In the genomic region with DNA sequence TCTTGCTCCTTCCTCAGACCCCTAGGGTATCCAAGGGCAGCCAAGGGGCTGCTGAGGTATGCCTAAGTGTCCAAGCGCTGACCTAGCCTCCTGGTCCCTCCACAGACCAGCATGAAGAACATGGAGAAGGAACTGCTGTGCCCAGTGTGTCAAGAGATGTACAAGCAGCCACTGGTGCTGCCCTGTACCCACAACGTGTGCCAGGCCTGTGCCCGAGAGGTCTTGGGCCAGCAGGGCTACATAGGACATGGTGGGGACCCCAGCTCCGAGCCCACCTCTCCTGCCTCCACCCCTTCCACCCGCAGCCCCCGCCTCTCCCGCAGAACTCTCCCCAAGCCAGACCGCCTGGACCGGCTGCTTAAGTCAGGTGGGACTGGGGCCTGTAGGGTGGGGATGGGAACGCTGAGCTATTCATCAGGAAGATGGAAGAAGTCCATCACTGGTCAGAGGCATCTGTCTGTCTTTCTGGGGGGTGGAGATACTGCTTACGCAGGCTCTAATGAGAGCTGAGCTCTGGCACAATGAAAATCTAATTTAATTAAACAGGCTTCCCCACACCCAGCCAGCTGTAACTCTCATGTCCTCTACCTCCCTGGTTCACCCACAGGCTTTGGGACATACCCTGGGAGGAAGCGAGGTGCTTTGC, we compare ENCODE assay signal across 1 cellular context.
TF ChIP-seq lines count a peak whose summit lies in the region.

No MANE protein-coding gene starts in this region.

TF ChIP-seq in IMR-90, 13 proteins besides CTCF, POLR2A, EP300 and RAD21:
- TF ChIP-seq CEBPB (IDR thresholded peaks at IDR 0.05; ENCODE audit: low read depth, low read length), result no peak
- TF ChIP-seq ELK1 (IDR thresholded peaks at IDR 0.05; ENCODE audit: borderline replicate concordance, low read depth, low read length), result no peak
- no peak for TF ChIP-seq RFX5 (IDR thresholded peaks at IDR 0.05; ENCODE audit: low read depth, low read length)
- TF ChIP-seq MAZ (IDR thresholded peaks at IDR 0.05; ENCODE audit: borderline replicate concordance, low read depth, low read length), result no peak
- no peak for TF ChIP-seq MXI1 (IDR thresholded peaks at IDR 0.05; ENCODE audit: borderline replicate concordance, low read depth, low read length)
- no peak for TF ChIP-seq MAFK (IDR thresholded peaks at IDR 0.05; ENCODE audit: low read depth, low read length)
- no peak for TF ChIP-seq RCOR1 (IDR thresholded peaks at IDR 0.05; ENCODE audit: insufficient replicate concordance, low read length)
- TF ChIP-seq SMC3 (IDR thresholded peaks at IDR 0.05; ENCODE audit: low read depth, low read length), result no peak
- TF ChIP-seq USF2 (IDR thresholded peaks at IDR 0.05; ENCODE audit: low read depth, low read length), result no peak
- no peak for TF ChIP-seq FOS (IDR thresholded peaks at IDR 0.05; ENCODE audit: low read depth, low read length)
